In the genomic region with DNA sequence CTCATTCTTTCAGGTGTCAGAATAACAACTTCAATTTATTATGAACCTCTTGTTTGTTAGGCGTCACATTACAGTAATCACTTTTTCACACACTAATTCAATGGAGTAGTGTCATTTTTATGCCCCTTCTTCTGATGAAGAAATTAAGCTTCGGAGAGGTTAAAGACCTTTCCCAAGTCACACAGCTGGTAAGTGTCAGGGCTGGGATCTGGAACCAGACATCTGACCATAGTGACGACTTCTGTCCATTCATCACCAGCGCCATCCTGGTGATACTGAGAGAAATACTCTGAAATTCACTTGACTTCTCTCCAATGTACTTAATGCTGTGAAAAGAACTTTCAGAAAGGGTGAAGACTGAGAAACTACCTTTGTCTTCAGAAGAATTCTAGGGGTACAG, we compare ENCODE assay signal across 21 cellular contexts.
DNase-seq lines count a peak whose midpoint lies in the region; ATAC-seq and TF ChIP-seq lines count a peak whose summit lies in the region.
"Had no signal": no experiment of that assay in that cellular context is flagged by ENCODE, and none has a peak within 500 bp of the region (broad histone marks: within the 10 kb centered on the region; RNA-seq: fewer than 3 reads in every experiment).

No MANE protein-coding gene starts in this region.

- no peaks in the 10 kb centered on the region for H3K36me3 ChIP-seq in suprapubic skin
- H3K36me3 ChIP-seq: BE2C had no signal

- no peaks in the 10 kb centered on the region for H3K9me3 ChIP-seq in suprapubic skin
- H3K9me3 ChIP-seq: BE2C had no signal

- H3K4me1 ChIP-seq in suprapubic skin, result peaks cover 8% of the 10 kb centered on the region
- H3K4me1 ChIP-seq: BE2C had no signal

- no peak for TF ChIP-seq CTCF in suprapubic skin (IDR thresholded peaks at IDR 0.05)

- H3K27me3 ChIP-seq in suprapubic skin, result no peaks in the 10 kb centered on the region
- H3K27me3 ChIP-seq: BE2C had no signal

- DNase-seq in Right ventricle myocardium superior, result no peak
- DNase-seq in cardiac septum (ENCODE audit: low spot score), result no peak
- DNase-seq in left ventricle myocardium superior, result no peak
- DNase-seq in suprapubic skin (ENCODE audit: low spot score in 2 of 2), result no peak
- DNase-seq in Ammon's horn (ENCODE audit: low spot score), result no peak
- DNase-seq: BE2C; C1 segment of cervical spinal cord; CD4-positive, CD25-positive, alpha-beta regulatory T cell; CD8-positive, alpha-beta memory T cell; COR-L47; DMS 273 treated with DMSO at 0.1 percent for 48 hours; DMS53; DND-41; EL; GOT3; H7; HFFc6; IMR-90 had no signal

- intact Hi-C loops in Right ventricle myocardium superior (cut with DNase I), result no loop called here
- intact Hi-C loops in cardiac septum (cut with DNase I), result no loop called here
- intact Hi-C loops in left ventricle myocardium superior (cut with micrococcal nuclease), result no loop called here

- ATAC-seq in Right ventricle myocardium superior (ENCODE audit: poor library complexity) (peak; percentile 73), left ventricle myocardium superior (peak; percentile 74), HG03469 (IDR thresholded peaks at IDR 0.05; ENCODE audit: unreplicated experiment) (no peak)
- ATAC-seq: GM12878, HCT116 had no signal

- peak overlapping the region; percentile 16 for H3K27ac ChIP-seq in suprapubic skin

- no peak for TF ChIP-seq POLR2A in suprapubic skin (IDR thresholded peaks at IDR 0.05)

- no peak for TF ChIP-seq EP300 in suprapubic skin (IDR thresholded peaks at IDR 0.05)

- no peak overlapping the region for H3K4me3 ChIP-seq in suprapubic skin
- H3K4me3 ChIP-seq: GM12878 had no signal

- 68% methylated on average over 4 of the region's 4 CpGs for WGBS in suprapubic skin
